ENCODE assay signal across 1 cellular context in the genomic region with DNA sequence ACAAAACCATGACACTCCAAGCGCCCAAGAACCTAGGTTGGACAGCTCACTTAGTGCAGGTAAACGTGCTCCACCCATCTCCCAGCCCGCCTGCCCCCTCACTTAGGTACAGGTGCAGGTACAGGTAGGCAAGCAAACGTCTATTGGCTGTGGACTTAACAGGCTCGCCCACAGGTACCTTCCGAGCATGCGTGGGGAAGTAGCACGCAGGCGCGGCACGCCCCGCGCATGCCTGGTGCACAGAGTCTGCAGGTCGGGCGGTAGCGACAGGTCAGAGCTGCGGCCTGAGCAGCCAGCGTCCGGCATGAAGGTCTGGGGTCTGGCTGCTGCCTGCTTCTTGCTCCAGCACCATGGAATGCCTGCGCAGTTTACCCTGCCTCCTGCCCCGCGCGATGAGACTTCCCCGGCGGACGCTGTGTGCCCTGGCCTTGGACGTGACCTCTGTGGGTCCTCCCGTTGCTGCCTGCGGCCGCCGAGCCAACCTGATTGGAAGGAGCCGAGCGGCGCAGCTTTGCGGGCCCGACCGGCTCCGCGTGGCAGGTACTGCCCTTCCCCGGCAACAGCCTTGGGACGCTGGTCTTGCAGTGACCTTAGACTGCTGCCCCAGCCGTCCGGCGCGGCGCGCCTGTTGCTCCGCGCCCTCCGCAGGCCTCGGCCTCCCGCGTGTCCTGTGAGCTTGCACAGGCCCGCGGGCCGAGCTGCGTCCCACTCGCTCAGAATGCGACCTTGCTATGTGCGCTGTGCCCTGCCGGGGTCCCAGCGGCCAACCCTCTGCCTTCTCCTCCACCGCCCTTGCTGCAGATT.
TF ChIP-seq lines count a peak whose summit lies in the region.

A gene with protein sequence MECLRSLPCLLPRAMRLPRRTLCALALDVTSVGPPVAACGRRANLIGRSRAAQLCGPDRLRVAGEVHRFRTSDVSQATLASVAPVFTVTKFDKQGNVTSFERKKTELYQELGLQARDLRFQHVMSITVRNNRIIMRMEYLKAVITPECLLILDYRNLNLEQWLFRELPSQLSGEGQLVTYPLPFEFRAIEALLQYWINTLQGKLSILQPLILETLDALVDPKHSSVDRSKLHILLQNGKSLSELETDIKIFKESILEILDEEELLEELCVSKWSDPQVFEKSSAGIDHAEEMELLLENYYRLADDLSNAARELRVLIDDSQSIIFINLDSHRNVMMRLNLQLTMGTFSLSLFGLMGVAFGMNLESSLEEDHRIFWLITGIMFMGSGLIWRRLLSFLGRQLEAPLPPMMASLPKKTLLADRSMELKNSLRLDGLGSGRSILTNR (plus strand): TSS at position 240 of the 804 bp plus-strand sequence. CDS start 111 bp downstream, at position 351.

TF ChIP-seq in IMR-90, 13 proteins besides CTCF, POLR2A, EP300 and RAD21:
- TF ChIP-seq SMC3 (IDR thresholded peaks at IDR 0.05; ENCODE audit: low read depth, low read length) (no peak), MXI1 (IDR thresholded peaks at IDR 0.05; ENCODE audit: borderline replicate concordance, low read depth, low read length) (peak; percentile 31; the same call in 1 of the 2 replicates)
